Comparison of ENCODE assay signal across 1 cellular context in the genomic region with DNA sequence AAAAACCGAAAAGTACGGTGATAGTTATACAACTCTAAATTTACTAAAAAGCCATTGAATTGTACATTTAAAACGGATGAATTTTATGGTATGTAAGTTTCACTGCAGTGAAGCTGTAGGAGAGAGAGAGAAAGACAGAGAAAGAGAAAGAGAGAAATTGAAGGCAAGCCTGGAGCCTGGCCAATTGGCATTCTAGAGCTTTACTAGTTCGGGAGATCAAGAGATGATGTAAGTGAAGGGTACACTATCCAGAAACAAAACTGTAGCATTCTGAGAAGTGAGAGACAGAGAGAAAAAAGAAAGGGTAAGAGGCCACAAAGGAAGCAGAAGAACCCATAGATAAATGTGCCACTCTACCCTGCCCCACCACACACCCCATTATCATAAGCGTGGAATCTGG.
TF ChIP-seq lines count a peak whose summit lies in the region.

No MANE protein-coding gene starts in this region.

TF ChIP-seq in HepG2, 621 proteins besides CTCF, POLR2A, EP300 and RAD21 (continued from another document):
- TF ChIP-seq, protein P1, sequence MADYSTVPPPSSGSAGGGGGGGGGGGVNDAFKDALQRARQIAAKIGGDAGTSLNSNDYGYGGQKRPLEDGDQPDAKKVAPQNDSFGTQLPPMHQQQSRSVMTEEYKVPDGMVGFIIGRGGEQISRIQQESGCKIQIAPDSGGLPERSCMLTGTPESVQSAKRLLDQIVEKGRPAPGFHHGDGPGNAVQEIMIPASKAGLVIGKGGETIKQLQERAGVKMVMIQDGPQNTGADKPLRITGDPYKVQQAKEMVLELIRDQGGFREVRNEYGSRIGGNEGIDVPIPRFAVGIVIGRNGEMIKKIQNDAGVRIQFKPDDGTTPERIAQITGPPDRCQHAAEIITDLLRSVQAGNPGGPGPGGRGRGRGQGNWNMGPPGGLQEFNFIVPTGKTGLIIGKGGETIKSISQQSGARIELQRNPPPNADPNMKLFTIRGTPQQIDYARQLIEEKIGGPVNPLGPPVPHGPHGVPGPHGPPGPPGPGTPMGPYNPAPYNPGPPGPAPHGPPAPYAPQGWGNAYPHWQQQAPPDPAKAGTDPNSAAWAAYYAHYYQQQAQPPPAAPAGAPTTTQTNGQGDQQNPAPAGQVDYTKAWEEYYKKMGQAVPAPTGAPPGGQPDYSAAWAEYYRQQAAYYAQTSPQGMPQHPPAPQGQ (CRISPR knock-in tag; IDR thresholded peaks at IDR 0.05; ENCODE audit: borderline replicate concordance), result no peak
- TF ChIP-seq, protein P2, sequence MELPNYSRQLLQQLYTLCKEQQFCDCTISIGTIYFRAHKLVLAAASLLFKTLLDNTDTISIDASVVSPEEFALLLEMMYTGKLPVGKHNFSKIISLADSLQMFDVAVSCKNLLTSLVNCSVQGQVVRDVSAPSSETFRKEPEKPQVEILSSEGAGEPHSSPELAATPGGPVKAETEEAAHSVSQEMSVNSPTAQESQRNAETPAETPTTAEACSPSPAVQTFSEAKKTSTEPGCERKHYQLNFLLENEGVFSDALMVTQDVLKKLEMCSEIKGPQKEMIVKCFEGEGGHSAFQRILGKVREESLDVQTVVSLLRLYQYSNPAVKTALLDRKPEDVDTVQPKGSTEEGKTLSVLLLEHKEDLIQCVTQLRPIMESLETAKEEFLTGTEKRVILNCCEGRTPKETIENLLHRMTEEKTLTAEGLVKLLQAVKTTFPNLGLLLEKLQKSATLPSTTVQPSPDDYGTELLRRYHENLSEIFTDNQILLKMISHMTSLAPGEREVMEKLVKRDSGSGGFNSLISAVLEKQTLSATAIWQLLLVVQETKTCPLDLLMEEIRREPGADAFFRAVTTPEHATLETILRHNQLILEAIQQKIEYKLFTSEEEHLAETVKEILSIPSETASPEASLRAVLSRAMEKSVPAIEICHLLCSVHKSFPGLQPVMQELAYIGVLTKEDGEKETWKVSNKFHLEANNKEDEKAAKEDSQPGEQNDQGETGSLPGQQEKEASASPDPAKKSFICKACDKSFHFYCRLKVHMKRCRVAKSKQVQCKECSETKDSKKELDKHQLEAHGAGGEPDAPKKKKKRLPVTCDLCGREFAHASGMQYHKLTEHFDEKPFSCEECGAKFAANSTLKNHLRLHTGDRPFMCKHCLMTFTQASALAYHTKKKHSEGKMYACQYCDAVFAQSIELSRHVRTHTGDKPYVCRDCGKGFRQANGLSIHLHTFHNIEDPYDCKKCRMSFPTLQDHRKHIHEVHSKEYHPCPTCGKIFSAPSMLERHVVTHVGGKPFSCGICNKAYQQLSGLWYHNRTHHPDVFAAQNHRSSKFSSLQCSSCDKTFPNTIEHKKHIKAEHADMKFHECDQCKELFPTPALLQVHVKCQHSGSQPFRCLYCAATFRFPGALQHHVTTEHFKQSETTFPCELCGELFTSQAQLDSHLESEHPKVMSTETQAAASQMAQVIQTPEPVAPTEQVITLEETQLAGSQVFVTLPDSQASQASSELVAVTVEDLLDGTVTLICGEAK (IDR thresholded peaks at IDR 0.05), result no peak
- TF ChIP-seq, protein P2 (CRISPR knock-in tag; IDR thresholded peaks at IDR 0.05), result no peak
- no peak for TF ChIP-seq ZNF446 (CRISPR knock-in tag; IDR thresholded peaks at IDR 0.05)
- TF ChIP-seq, protein P3, sequence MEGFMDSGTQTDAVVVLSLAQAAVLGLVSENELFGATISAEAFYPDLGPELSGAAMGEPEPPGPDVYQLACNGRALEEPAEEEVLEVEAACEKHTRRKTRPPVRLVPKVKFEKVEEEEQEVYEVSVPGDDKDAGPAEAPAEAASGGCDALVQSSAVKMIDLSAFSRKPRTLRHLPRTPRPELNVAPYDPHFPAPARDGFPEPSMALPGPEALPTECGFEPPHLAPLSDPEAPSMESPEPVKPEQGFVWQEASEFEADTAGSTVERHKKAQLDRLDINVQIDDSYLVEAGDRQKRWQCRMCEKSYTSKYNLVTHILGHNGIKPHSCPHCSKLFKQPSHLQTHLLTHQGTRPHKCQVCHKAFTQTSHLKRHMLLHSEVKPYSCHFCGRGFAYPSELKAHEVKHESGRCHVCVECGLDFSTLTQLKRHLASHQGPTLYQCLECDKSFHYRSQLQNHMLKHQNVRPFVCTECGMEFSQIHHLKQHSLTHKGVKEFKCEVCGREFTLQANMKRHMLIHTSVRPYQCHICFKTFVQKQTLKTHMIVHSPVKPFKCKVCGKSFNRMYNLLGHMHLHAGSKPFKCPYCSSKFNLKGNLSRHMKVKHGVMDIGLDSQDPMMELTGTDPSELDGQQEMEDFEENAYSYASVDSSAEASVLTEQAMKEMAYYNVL (CRISPR knock-in tag; IDR thresholded peaks at IDR 0.05; ENCODE audit: borderline replicate concordance), result no peak
- no peak for TF ChIP-seq ISL2 (CRISPR knock-in tag; IDR thresholded peaks at IDR 0.05)
- no peak for TF ChIP-seq TCF7 (IDR thresholded peaks at IDR 0.05; ENCODE audit: low read depth)
- TF ChIP-seq, protein P4, sequence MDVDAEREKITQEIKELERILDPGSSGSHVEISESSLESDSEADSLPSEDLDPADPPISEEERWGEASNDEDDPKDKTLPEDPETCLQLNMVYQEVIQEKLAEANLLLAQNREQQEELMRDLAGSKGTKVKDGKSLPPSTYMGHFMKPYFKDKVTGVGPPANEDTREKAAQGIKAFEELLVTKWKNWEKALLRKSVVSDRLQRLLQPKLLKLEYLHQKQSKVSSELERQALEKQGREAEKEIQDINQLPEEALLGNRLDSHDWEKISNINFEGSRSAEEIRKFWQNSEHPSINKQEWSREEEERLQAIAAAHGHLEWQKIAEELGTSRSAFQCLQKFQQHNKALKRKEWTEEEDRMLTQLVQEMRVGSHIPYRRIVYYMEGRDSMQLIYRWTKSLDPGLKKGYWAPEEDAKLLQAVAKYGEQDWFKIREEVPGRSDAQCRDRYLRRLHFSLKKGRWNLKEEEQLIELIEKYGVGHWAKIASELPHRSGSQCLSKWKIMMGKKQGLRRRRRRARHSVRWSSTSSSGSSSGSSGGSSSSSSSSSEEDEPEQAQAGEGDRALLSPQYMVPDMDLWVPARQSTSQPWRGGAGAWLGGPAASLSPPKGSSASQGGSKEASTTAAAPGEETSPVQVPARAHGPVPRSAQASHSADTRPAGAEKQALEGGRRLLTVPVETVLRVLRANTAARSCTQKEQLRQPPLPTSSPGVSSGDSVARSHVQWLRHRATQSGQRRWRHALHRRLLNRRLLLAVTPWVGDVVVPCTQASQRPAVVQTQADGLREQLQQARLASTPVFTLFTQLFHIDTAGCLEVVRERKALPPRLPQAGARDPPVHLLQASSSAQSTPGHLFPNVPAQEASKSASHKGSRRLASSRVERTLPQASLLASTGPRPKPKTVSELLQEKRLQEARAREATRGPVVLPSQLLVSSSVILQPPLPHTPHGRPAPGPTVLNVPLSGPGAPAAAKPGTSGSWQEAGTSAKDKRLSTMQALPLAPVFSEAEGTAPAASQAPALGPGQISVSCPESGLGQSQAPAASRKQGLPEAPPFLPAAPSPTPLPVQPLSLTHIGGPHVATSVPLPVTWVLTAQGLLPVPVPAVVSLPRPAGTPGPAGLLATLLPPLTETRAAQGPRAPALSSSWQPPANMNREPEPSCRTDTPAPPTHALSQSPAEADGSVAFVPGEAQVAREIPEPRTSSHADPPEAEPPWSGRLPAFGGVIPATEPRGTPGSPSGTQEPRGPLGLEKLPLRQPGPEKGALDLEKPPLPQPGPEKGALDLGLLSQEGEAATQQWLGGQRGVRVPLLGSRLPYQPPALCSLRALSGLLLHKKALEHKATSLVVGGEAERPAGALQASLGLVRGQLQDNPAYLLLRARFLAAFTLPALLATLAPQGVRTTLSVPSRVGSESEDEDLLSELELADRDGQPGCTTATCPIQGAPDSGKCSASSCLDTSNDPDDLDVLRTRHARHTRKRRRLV (CRISPR knock-in tag; IDR thresholded peaks at IDR 0.05), result no peak
- no peak for TF ChIP-seq ZNF761 (CRISPR knock-in tag; conservative IDR thresholded peaks at IDR 0.05)
- no peak for TF ChIP-seq NKX3-1 (CRISPR knock-in tag; IDR thresholded peaks at IDR 0.05)
- no peak for TF ChIP-seq MLLT10 (CRISPR knock-in tag; IDR thresholded peaks at IDR 0.05)
- TF ChIP-seq, protein P5, sequence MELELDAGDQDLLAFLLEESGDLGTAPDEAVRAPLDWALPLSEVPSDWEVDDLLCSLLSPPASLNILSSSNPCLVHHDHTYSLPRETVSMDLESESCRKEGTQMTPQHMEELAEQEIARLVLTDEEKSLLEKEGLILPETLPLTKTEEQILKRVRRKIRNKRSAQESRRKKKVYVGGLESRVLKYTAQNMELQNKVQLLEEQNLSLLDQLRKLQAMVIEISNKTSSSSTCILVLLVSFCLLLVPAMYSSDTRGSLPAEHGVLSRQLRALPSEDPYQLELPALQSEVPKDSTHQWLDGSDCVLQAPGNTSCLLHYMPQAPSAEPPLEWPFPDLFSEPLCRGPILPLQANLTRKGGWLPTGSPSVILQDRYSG (CRISPR knock-in tag; IDR thresholded peaks at IDR 0.05), result no peak
